7 cellular contexts compared by ENCODE assay signal in the genomic region with DNA sequence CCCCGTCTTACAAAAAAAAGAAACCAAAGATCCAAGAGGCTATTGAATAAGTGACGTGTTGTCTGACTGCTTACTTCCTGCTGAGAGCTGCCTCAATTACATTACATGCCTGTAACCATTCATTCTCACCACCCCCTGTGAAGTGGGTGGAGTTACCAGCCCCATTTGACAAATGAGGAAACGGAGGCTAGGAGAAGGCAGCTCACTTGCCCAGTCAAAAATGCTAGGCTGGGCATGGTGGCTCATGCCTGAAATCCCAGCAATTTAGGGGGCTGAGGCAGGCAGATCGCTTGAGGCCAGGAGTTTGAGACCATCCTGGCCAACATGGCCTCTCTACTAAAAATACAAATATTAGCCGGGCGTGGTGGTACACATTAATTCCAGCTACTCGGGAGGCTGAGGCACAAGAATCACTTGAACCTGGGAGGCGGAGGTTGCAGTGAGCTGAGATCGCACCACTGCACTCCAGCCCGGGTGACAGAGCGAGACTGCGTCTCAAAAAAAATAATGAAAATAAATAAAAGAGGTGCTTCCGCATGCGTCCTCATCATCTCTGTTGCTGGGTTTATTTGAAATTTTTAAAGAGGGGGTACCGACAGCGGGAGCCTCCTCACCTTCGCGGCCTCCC. TPM values are rescaled to one million over a fixed set of nuclear protein-coding genes. Genes with fewer than 3 reads are reported as not detected.
DNase-seq lines count a peak whose midpoint lies in the region; ATAC-seq, FAIRE-seq and TF ChIP-seq lines count a peak whose summit lies in the region.

No MANE protein-coding gene starts in this region.

- H3K4me2 ChIP-seq in Loucy (ENCODE audit: low read depth, low read length, poor library complexity, severe bottlenecking), result peak overlapping the region; percentile 98

- DNase-seq in GM12865 (ENCODE audit: low read depth) (peak; percentile 93), T-helper 22 cell (ENCODE audit: low read depth) (peak; percentile 55), bronchial epithelial cell (ENCODE audit: low read depth) (peak; percentile 95), kidney (no peak)
- DNase-seq in stimulated activated CD4-positive, alpha-beta T cell treated with anti-CD3 and anti-CD28 coated beads, Interleukin-1b, Interleukin-23, amount 100 ng/mL, for 48 hours, result peak; percentile 61

- H2AFZ ChIP-seq in Loucy (ENCODE audit: low read length), result peak overlapping the region; percentile 82

- peaks cover 80% of the 10 kb centered on the region for H3K79me2 ChIP-seq in Loucy (ENCODE audit: insufficient read depth, low read length)

- H3K36me3 ChIP-seq in Loucy (ENCODE audit: insufficient read depth, low read length) (no peaks in the 10 kb centered on the region), bronchial epithelial cell (ENCODE audit: control insufficient read depth, insufficient read depth, low read length) (peaks cover 13% of the 10 kb centered on the region), kidney (ENCODE audit: control insufficient read depth in 1 of 2, insufficient read depth in 2 of 2, low read length in 2 of 2) (no peaks in the 10 kb centered on the region)

- ATAC-seq in GM21360 (IDR thresholded peaks at IDR 0.05; ENCODE audit: unreplicated experiment), result no peak

- H3K4me3 ChIP-seq in GM12865 (ENCODE audit: low read depth, low read length), result peak overlapping the region; percentile 89
- H3K4me3 ChIP-seq in Loucy (ENCODE audit: low read length, poor library complexity, severe bottlenecking), result peak overlapping the region; percentile 98
- H3K4me3 ChIP-seq in bronchial epithelial cell (ENCODE audit: low read depth, low read length), result peak overlapping the region; percentile 88
- peak overlapping the region; percentile 87 to 97 for H3K4me3 ChIP-seq in kidney (ENCODE audit: low read length in 2 of 2)

- TF ChIP-seq CTCF in GM12865 (IDR thresholded peaks at IDR 0.05; ENCODE audit: insufficient read depth, low read depth, low read length, missing control alignments) (no peak), Loucy (conservative IDR thresholded peaks at IDR 0.05; ENCODE audit: low read length) (no peak), bronchial epithelial cell (IDR thresholded peaks at IDR 0.05; ENCODE audit: insufficient read depth, low read length, severe bottlenecking) (no peak), kidney (IDR thresholded peaks at IDR 0.05; ENCODE audit: borderline replicate concordance, extremely low read depth, insufficient read depth) (no peak)

- intact Hi-C loops in kidney (cut with DNase I), result no loop called here

- peaks cover 9% of the 10 kb centered on the region for H3K27me3 ChIP-seq in Loucy (ENCODE audit: insufficient read depth, low read length, poor library complexity, severe bottlenecking)
- no peaks in the 10 kb centered on the region for H3K27me3 ChIP-seq in bronchial epithelial cell (ENCODE audit: control insufficient read depth, insufficient read depth, low read length)

- H3K9me2 ChIP-seq in Loucy (replicated peaks; ENCODE audit: low read depth, low read length), result no peaks in the 10 kb centered on the region

- H3F3A ChIP-seq in Loucy (ENCODE audit: low read depth), result peaks cover 6% of the 10 kb centered on the region

- H3K9ac ChIP-seq in Loucy (ENCODE audit: low read depth, low read length, poor library complexity, severe bottlenecking), result peak overlapping the region; percentile 99
- peak overlapping the region; percentile 69 to 78 for H3K9ac ChIP-seq in kidney (ENCODE audit: low read length in 2 of 2)

- no peak overlapping the region for H3K27ac ChIP-seq in kidney (ENCODE audit: low read depth in 2 of 2, low read length in 2 of 2)

- FAIRE-seq in bronchial epithelial cell (lab: Jason Lieb, UNC) (peak; percentile 40), kidney (lab: Jason Lieb, UNC) (no peak)

- H4K20me1 ChIP-seq in Loucy (ENCODE audit: insufficient read depth, low read length, poor library complexity, severe bottlenecking), result peaks cover 26% of the 10 kb centered on the region

- H3K4me1 ChIP-seq in Loucy (ENCODE audit: insufficient read depth, low read length, poor library complexity, severe bottlenecking) (peaks cover 46% of the 10 kb centered on the region), kidney (ENCODE audit: control insufficient read depth in 1 of 2, insufficient read depth in 1 of 2, low read depth in 1 of 2, low read length in 2 of 2) (peaks cover 21 to 33% of the 10 kb centered on the region in 2 donors)

- H3K9me3 ChIP-seq in Loucy (ENCODE audit: insufficient read depth, low read depth, low read length) (no peaks in the 10 kb centered on the region), kidney (ENCODE audit: control insufficient read depth in 1 of 2, low read length in 2 of 2) (no peaks in the 10 kb centered on the region)

RNA-seq across cellular contexts. Expression of gene LSM7, which starts 0.5 kb away (rescaled TPM):
- 86.5 and 97.4 TPM in 2 replicates for total RNA-seq in bronchial epithelial cell
- 54.0 TPM for total RNA-seq in kidney
- polyA plus RNA-seq in kidney (ENCODE audit: insufficient read depth, low read depth, low replicate concordance), result 160 TPM

RNA-seq across cellular contexts. Expression of gene SPPL2B, which starts 0.6 kb away (rescaled TPM):
- 10.0 and 20.6 TPM in 2 replicates for total RNA-seq in bronchial epithelial cell
- total RNA-seq in kidney, result 94.1 TPM
- 25.3 TPM for polyA plus RNA-seq in kidney (ENCODE audit: insufficient read depth, low read depth, low replicate concordance)

RNA-seq across cellular contexts. Expression of gene LINGO3, which starts 19.9 kb away (rescaled TPM):
- not detected in 2 replicates for total RNA-seq in bronchial epithelial cell
- 0.09 TPM for total RNA-seq in kidney
- polyA plus RNA-seq in kidney (ENCODE audit: insufficient read depth, low read depth, low replicate concordance), result not detected

RNA-seq across cellular contexts. Expression of gene TMPRSS9, which starts 32.2 kb away (rescaled TPM):
- total RNA-seq in bronchial epithelial cell, result not detected in 2 replicates
- total RNA-seq in kidney, result not detected
- polyA plus RNA-seq in kidney (ENCODE audit: insufficient read depth, low read depth, low replicate concordance), result not detected

RNA-seq across cellular contexts. Expression of gene PEAK3, which starts 45.9 kb away (rescaled TPM):
- not detected in 2 replicates for total RNA-seq in bronchial epithelial cell
- 2.1 TPM for total RNA-seq in kidney
- polyA plus RNA-seq in kidney (ENCODE audit: insufficient read depth, low read depth, low replicate concordance), result not detected
